Comparison of ENCODE assay signal across 1 cellular context in the genomic region with DNA sequence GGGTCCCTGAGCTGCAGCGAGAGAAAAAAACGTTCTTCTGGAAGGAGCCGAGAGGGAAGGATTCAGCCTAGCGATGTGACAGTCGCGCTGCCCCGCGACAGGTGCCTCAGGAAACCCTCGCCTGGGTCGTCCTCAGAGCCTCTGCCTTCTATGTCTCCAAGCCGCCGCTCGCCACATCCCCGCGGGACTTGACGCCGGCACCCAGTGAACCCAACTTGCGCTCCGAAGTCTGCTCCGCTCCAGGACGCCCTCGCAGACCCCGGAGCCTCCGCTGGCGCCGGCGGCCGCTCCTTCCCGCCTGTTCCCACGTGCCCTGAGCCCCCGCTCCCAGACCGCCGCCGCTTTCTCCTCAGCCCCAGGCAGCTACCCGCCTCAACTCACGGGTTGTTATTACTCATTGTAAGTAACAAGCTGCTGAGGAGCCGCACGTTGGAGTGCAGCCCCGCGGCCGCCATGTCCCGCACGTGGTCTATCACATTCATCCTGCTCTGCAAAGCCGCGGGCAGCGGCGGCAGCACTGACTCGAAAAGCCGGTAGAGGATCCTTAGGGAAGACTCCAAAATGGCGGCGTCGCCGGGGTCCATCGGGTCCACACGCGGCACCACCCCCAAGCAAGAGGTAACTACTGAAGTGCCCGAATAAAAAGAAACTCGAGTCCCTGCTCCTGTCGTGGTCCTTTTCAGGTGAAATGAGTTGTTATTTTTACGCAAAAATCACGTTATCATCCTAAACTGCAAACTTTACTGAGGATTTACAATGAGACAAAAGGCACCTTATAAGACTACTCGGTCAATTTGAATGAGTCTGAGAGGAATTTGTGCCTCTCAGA.
TF ChIP-seq lines count a peak whose summit lies in the region.

Gene ANAPC7 (minus strand): TSS at position 563 of the 829 bp plus-strand sequence. CDS start 81 bp downstream, at position 482.

TF ChIP-seq in A549, 52 proteins besides CTCF, POLR2A, EP300 and RAD21 (continued from another document):
- peak; percentile 82 for TF ChIP-seq USF2 (IDR thresholded peaks at IDR 0.05)
